Comparison of ENCODE assay signal across 36 cellular contexts in genomic region chr7:101543846-101544245, GRCh38.
"Had no signal": no experiment of that assay in that cellular context is flagged by ENCODE, and none has a peak within 500 bp of the region (broad histone marks: within the 10 kb centered on the region; RNA-seq: fewer than 3 reads in every experiment).

No MANE protein-coding gene starts in this region.

- H3K36me3 ChIP-seq: adrenal gland, brain microvascular endothelial cell, breast epithelium had no signal

- H3K27me3 Mint-ChIP-seq: activated CD4-positive, alpha-beta memory T cell treated with anti-CD3 and anti-CD28 coated beads for 36 hours; activated CD4-positive, alpha-beta T cell treated with anti-CD3 and anti-CD28 coated beads, Interleukin-2, amount 10 ng/mL, durations not matched to agents 24 days and 14 days had no signal

- H3K36me3 Mint-ChIP-seq: activated CD4-positive, alpha-beta memory T cell treated with anti-CD3 and anti-CD28 coated beads for 36 hours; activated naive CD4-positive, alpha-beta T cell treated with anti-CD3 and anti-CD28 coated beads, Interleukin-2, amount 50 U/mL, for 72 hours; activated naive CD8-positive, alpha-beta T cell treated with anti-CD3 and anti-CD28 coated beads for 36 hours had no signal

- H3K27me3 ChIP-seq: adrenal gland, body of pancreas, brain microvascular endothelial cell had no signal

- FAIRE-seq: astrocyte, TTC549 had no signal

- H3K4me3 ChIP-seq: adrenal gland, body of pancreas, breast epithelium had no signal

- H3K27ac Mint-ChIP-seq: activated B cell treated with CpG ODN at 0.5 μM for 24 hours; activated CD4-positive, alpha-beta memory T cell treated with anti-CD3 and anti-CD28 coated beads for 36 hours; activated CD4-positive, alpha-beta T cell treated with anti-CD3 and anti-CD28 coated beads, Interleukin-2, amount 10 ng/mL, durations not matched to agents 24 days and 14 days; activated CD8-positive, alpha-beta T cell treated with anti-CD3 and anti-CD28 coated beads for 36 hours; activated naive CD4-positive, alpha-beta T cell treated with anti-CD3 and anti-CD28 coated beads for 36 hours; activated naive CD4-positive, alpha-beta T cell treated with anti-CD3 and anti-CD28 coated beads, Interleukin-2, amount 50 U/mL, for 72 hours; activated naive CD8-positive, alpha-beta T cell treated with anti-CD3 and anti-CD28 coated beads for 36 hours; activated T-cell treated with anti-CD3 and anti-CD28 coated beads, Interleukin-2, amount 50 U/mL, for 72 hours; activated T-helper 1 cell treated with anti-CD3 and anti-CD28 coated beads, Interleukin-12 subunit alpha, Interleukin-12 subunit beta, Interleukin-2, Interleukin-4 antibody, amounts not matched to agents 30 ng/mL and 10 ng/mL and 1 ng/mL, durations not matched to agents 14 hours and 24 hours and 36 hours; activated T-helper 17 cell treated with anti-CD3 and anti-CD28 coated beads, Interleukin-2, amount 50 U/mL, for 72 hours; T-helper 1 cell treated with Interleukin-12 subunit alpha and Interleukin-12 subunit beta and Interleukin-4 antibody, amounts not matched to agents 30 μg/mL and 1 μg/mL, for 36 hours; T-helper 2 cell treated with Interferon-gamma antibody and Interleukin-4, amounts not matched to agents 5 μg/mL and 100 μg/mL, for 36 hours had no signal

- H3K4me3 Mint-ChIP-seq: activated B cell treated with CpG ODN at 0.5 μM for 24 hours; activated CD4-positive, alpha-beta memory T cell treated with anti-CD3 and anti-CD28 coated beads for 36 hours; activated CD4-positive, alpha-beta T cell treated with anti-CD3 and anti-CD28 coated beads, Interleukin-2, amount 10 ng/mL, durations not matched to agents 24 days and 14 days; activated CD8-positive, alpha-beta T cell treated with anti-CD3 and anti-CD28 coated beads for 36 hours; activated naive CD4-positive, alpha-beta T cell treated with anti-CD3 and anti-CD28 coated beads for 36 hours; activated naive CD8-positive, alpha-beta T cell treated with anti-CD3 and anti-CD28 coated beads for 36 hours; activated T-cell treated with anti-CD3 and anti-CD28 coated beads, Interleukin-2, amount 50 U/mL, for 4 hours; activated T-cell treated with anti-CD3 and anti-CD28 coated beads, Interleukin-2, amount 50 U/mL, for 72 hours; activated T-helper 1 cell treated with anti-CD3 and anti-CD28 coated beads, Interleukin-12 subunit alpha, Interleukin-12 subunit beta, Interleukin-2, Interleukin-4 antibody, amounts not matched to agents 30 ng/mL and 10 ng/mL and 1 ng/mL, durations not matched to agents 14 hours and 24 hours and 36 hours; activated T-helper 17 cell treated with anti-CD3 and anti-CD28 coated beads, Interleukin-2, amount 50 U/mL, for 72 hours; T-helper 1 cell treated with Interleukin-12 subunit alpha and Interleukin-12 subunit beta and Interleukin-4 antibody, amounts not matched to agents 30 μg/mL and 1 μg/mL, for 36 hours; T-helper 2 cell treated with Interferon-gamma antibody and Interleukin-4, amounts not matched to agents 5 μg/mL and 100 μg/mL, for 36 hours had no signal

- ATAC-seq: activated CD8-positive, alpha-beta T cell treated with anti-CD3 and anti-CD28 coated beads for 36 hours; activated T-cell treated with anti-CD3 and anti-CD28 coated beads, Interleukin-2, amount 50 U/mL, for 4 hours; activated T-cell treated with anti-CD3 and anti-CD28 coated beads, Interleukin-2, amount 50 U/mL, for 72 hours; activated T-helper 17 cell treated with anti-CD3 and anti-CD28 coated beads, Interleukin-2, amount 50 U/mL, for 72 hours; body of pancreas had no signal

- H3K9me3 ChIP-seq: adrenal gland, body of pancreas, breast epithelium had no signal

- H3K27ac ChIP-seq: adrenal gland, body of pancreas, brain microvascular endothelial cell, breast epithelium, VCaP had no signal

- H3K4me1 Mint-ChIP-seq: activated B cell treated with CpG ODN at 0.5 μM for 24 hours; activated CD4-positive, alpha-beta T cell treated with anti-CD3 and anti-CD28 coated beads, Interleukin-2, amount 10 ng/mL, durations not matched to agents 24 days and 14 days had no signal

- H3K9me3 Mint-ChIP-seq: activated B cell treated with CpG ODN at 0.5 μM for 24 hours; activated CD4-positive, alpha-beta memory T cell treated with anti-CD3 and anti-CD28 coated beads for 36 hours; activated CD4-positive, alpha-beta T cell treated with anti-CD3 and anti-CD28 coated beads, Interleukin-2, amount 10 ng/mL, durations not matched to agents 24 days and 14 days; activated CD8-positive, alpha-beta T cell treated with anti-CD3 and anti-CD28 coated beads for 36 hours; activated naive CD4-positive, alpha-beta T cell treated with anti-CD3 and anti-CD28 coated beads for 36 hours; activated naive CD4-positive, alpha-beta T cell treated with anti-CD3 and anti-CD28 coated beads, Interleukin-2, amount 50 U/mL, for 72 hours; activated naive CD8-positive, alpha-beta T cell treated with anti-CD3 and anti-CD28 coated beads for 36 hours; activated T-cell treated with anti-CD3 and anti-CD28 coated beads, Interleukin-2, amount 50 U/mL, for 4 hours; activated T-cell treated with anti-CD3 and anti-CD28 coated beads, Interleukin-2, amount 50 U/mL, for 72 hours; activated T-helper 1 cell treated with anti-CD3 and anti-CD28 coated beads, Interleukin-12 subunit alpha, Interleukin-12 subunit beta, Interleukin-2, Interleukin-4 antibody, amounts not matched to agents 30 ng/mL and 10 ng/mL and 1 ng/mL, durations not matched to agents 14 hours and 24 hours and 36 hours; activated T-helper 17 cell treated with anti-CD3 and anti-CD28 coated beads, Interleukin-2, amount 50 U/mL, for 72 hours; T-helper 1 cell treated with Interleukin-12 subunit alpha and Interleukin-12 subunit beta and Interleukin-4 antibody, amounts not matched to agents 30 μg/mL and 1 μg/mL, for 36 hours; T-helper 2 cell treated with Interferon-gamma antibody and Interleukin-4, amounts not matched to agents 5 μg/mL and 100 μg/mL, for 36 hours had no signal

- DNase-seq: activated B cell treated with CpG ODN at 0.5 μM for 24 hours; activated CD4-positive, alpha-beta memory T cell treated with anti-CD3 and anti-CD28 coated beads for 36 hours; activated CD4-positive, alpha-beta T cell treated with anti-CD3 and anti-CD28 coated beads for 4 hours; activated CD4-positive, alpha-beta T cell treated with anti-CD3 and anti-CD28 coated beads, Interleukin-2, amount 10 ng/mL, durations not matched to agents 24 days and 14 days; activated CD4-positive, alpha-beta T cell treated with anti-CD3 and anti-CD28 coated beads, Interleukin-2, amount 50 U/mL, for 1 hour; activated CD4-positive, alpha-beta T cell treated with anti-CD3 and anti-CD28 coated beads, Interleukin-2, amount 50 U/mL, for 4 hours; activated CD4-positive, CD25-positive, alpha-beta regulatory T cell treated with anti-CD3 and anti-CD28 coated beads, Interleukin-2, amount 50 U/mL, for 72 hours; activated CD8-positive, alpha-beta memory T cell treated with anti-CD3 and anti-CD28 coated beads, Interleukin-2, amount 50 U/mL, for 4 hours; activated CD8-positive, alpha-beta T cell treated with anti-CD3 and anti-CD28 coated beads for 36 hours; activated effector memory CD4-positive, alpha-beta T cell treated with anti-CD3 and anti-CD28 coated beads, Interleukin-2, amount 50 U/mL, for 16 hours; activated gamma-delta T cell treated with Interleukin-2 at 50 U/mL for 16 hours; activated naive CD4-positive, alpha-beta T cell; activated naive CD4-positive, alpha-beta T cell treated with anti-CD3 and anti-CD28 coated beads for 36 hours; activated naive CD4-positive, alpha-beta T cell treated with anti-CD3 and anti-CD28 coated beads, Interleukin-2, amount 50 U/mL, for 16 hours; activated naive CD8-positive, alpha-beta T cell treated with anti-CD3 and anti-CD28 coated beads for 36 hours; activated T-cell treated with anti-CD3 and anti-CD28 coated beads for 4 hours; activated T-cell treated with anti-CD3 and anti-CD28 coated beads, Interleukin-2, amount 50 U/mL, for 1 hour; activated T-cell treated with anti-CD3 and anti-CD28 coated beads, Interleukin-2, amount 50 U/mL, for 4 hours; activated T-cell treated with anti-CD3 and anti-CD28 coated beads, Interleukin-2, amount 50 U/mL, for 72 hours; adrenal gland; amniotic stem cell; body of pancreas; brain microvascular endothelial cell; central memory CD4-positive, alpha-beta T cell; T-helper 1 cell; T-helper 2 cell; T-helper 9 cell had no signal

- H3K4me1 ChIP-seq: adrenal gland, body of pancreas, breast epithelium had no signal
